Comparison of ENCODE assay signal across 15 cellular contexts in the genomic region with DNA sequence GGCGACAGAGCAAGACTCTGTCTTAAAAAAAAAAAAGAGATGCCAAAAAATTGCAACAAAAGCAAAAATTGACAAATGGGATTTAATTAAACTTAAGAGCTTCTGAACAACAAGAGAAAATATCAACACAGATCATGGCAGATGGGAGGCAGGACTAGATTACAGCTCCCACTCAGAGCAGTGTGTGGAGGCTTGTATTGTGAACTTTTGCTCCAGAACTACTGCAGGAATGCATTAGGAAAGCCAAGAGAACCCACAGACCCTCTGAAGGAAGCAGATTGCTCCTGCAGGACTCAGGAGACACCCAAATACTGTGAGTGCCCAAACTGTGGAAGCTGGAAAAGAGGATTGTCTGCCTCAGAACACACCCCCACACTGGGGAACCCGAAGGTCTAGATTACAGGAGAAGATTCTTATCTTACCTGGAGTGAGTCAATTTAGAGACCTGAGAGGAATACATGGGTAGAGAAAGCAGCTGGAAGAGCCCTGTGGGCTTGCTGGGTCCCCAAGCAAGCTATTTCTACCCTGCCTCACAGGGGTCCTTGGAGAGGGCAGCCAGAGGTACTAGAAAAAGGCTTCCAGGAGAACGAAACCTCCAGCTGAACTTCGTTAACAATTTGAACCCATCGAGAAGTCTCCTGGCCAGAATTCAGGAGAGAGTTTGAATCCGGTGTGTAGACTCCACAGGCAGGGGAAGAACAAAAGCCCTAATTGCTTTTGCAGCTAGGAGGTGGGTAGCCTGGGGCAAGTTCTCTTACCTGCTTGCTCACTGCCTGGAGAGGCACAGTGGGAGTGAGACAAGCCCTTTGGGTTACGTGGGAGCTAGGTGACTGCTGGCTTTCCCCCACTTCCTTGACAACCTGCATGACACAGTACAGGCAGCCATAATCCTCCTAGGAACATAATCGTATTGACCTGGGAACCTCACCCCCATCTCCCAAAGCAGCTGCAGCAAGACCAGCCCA.
"Had no signal": no experiment of that assay in that cellular context is flagged by ENCODE, and none has a peak within 500 bp of the region (broad histone marks: within the 10 kb centered on the region; RNA-seq: fewer than 3 reads in every experiment).

No MANE protein-coding gene starts in this region.

- H3K4me1 ChIP-seq: lower lobe of right lung, right lobe of liver, transverse colon had no signal

- H3K27me3 ChIP-seq: cardiac muscle cell, ovary, right lobe of liver, transverse colon had no signal

- DNase-seq: activated CD4-positive, alpha-beta T cell treated with anti-CD3 and anti-CD28 coated beads, Interleukin-2, amount 10 ng/mL, durations not matched to agents 7 days and 5 days; activated CD4-positive, CD25-positive, alpha-beta regulatory T cell; activated CD8-positive, alpha-beta memory T cell treated with anti-CD3 and anti-CD28 coated beads for 24 hours; activated naive CD8-positive, alpha-beta T cell treated with anti-CD3 and anti-CD28 coated beads, Interleukin-2, amount 10 ng/mL, durations not matched to agents 7 days and 5 days; anterior cingulate cortex; foreskin melanocyte; head of caudate nucleus; immature natural killer cell; left colon; lower lobe of right lung; right lobe of liver; stimulated activated naive CD8-positive, alpha-beta T cell treated with anti-CD3 and anti-CD28 coated beads, Interleukin-15, Interleukin-2, amounts not matched to agents 100 U/mL and 50 U/mL, for 24 hours; transverse colon had no signal

- H3K36me3 ChIP-seq: cardiac muscle cell, lower lobe of right lung, ovary, right lobe of liver, transverse colon had no signal

- H3K9me3 ChIP-seq: lower lobe of right lung, ovary, transverse colon had no signal

- H3K27ac ChIP-seq: cardiac muscle cell, lower lobe of right lung, ovary, right lobe of liver, transverse colon had no signal

- H3K4me3 ChIP-seq: cardiac muscle cell, lower lobe of right lung, ovary, right lobe of liver, transverse colon had no signal
